In the genomic region with DNA sequence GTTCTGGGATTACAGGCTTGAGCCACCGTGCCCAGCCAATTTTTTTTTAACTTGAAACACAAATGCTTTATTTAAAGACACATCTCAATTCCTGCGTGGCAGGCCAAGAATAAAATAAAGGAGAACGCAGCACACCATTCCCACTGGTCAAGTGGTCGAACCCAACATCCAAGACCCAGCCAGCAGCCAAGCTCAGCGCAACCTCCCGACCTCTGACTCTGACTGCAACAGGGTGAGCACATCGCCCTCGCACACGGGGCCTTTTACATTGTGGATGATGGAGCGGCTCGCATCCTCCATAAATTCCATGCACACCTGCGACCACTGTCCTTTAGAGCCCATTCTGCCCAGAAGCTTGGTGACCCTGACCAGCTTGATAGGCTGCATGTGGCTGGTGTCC, we compare ENCODE assay signal across 28 cellular contexts.
"Had no signal": no experiment of that assay in that cellular context is flagged by ENCODE, and none has a peak within 500 bp of the region (broad histone marks: within the 10 kb centered on the region; RNA-seq: fewer than 3 reads in every experiment).

No MANE protein-coding gene starts in this region.

- H3K9me3 ChIP-seq: colonic mucosa, esophagus muscularis mucosa, esophagus squamous epithelium, gastrocnemius medialis, gastroesophageal sphincter, heart left ventricle, heart right ventricle had no signal

- H3K27me3 ChIP-seq: gastrocnemius medialis had no signal

- FAIRE-seq: colon, endometrium, endothelial cell of umbilical vein, frontal cortex had no signal

- H3K4me3 ChIP-seq: colonic mucosa, coronary artery, dorsolateral prefrontal cortex, esophagus muscularis mucosa, esophagus squamous epithelium, gastrocnemius medialis, gastroesophageal sphincter, heart left ventricle, heart right ventricle had no signal

- H3K27ac ChIP-seq: colonic mucosa, coronary artery, dorsolateral prefrontal cortex, epithelial cell of prostate, esophagus muscularis mucosa, esophagus squamous epithelium, foreskin keratinocyte, gastrocnemius medialis, gastroesophageal sphincter, heart left ventricle, heart right ventricle had no signal

- H3K4me1 ChIP-seq: colonic mucosa had no signal

- H3K27me3 Mint-ChIP-seq: effector memory CD8-positive, alpha-beta T cell had no signal

- H3K36me3 ChIP-seq: colonic mucosa, esophagus muscularis mucosa, esophagus squamous epithelium, gastrocnemius medialis, gastroesophageal sphincter, heart left ventricle, heart right ventricle had no signal

- H3K4me3 Mint-ChIP-seq: effector memory CD8-positive, alpha-beta T cell; endodermal cell had no signal

- ATAC-seq: effector memory CD8-positive, alpha-beta T cell; esophagus mucosa; foreskin keratinocyte; gastrocnemius medialis; gastroesophageal sphincter; heart left ventricle; heart right ventricle had no signal

- H3K9me3 Mint-ChIP-seq: effector memory CD8-positive, alpha-beta T cell; endodermal cell had no signal

- H3K27ac Mint-ChIP-seq: endodermal cell had no signal

- DNase-seq: colonic mucosa; cortex of kidney; dermis blood vessel endothelial cell; dorsolateral prefrontal cortex; effector CD4-positive, alpha-beta T cell; effector CD8-positive, alpha-beta T cell; effector memory CD4-positive, alpha-beta T cell; effector memory CD8-positive, alpha-beta T cell; endodermal cell; erythroblast; esophagus squamous epithelium; foreskin fibroblast; foreskin keratinocyte; foreskin melanocyte; gastrocnemius medialis; glutamatergic neuron; head of caudate nucleus; heart left ventricle; heart right ventricle had no signal
